Comparison of ENCODE assay signal across 28 cellular contexts in genomic region chr20:53853451-53853713, GRCh38.
"Had no signal": no experiment of that assay in that cellular context is flagged by ENCODE, and none has a peak within 500 bp of the region (broad histone marks: within the 10 kb centered on the region; RNA-seq: fewer than 3 reads in every experiment).

No MANE protein-coding gene starts in this region.

- H3K4me1 ChIP-seq: ascending aorta had no signal

- H3K27ac Mint-ChIP-seq: activated CD4-positive, alpha-beta memory T cell treated with anti-CD3 and anti-CD28 coated beads for 36 hours; activated naive CD4-positive, alpha-beta T cell treated with anti-CD3 and anti-CD28 coated beads, Interleukin-2, amount 50 U/mL, for 72 hours; activated naive CD8-positive, alpha-beta T cell treated with anti-CD3 and anti-CD28 coated beads, Interleukin-2, amount 50 U/mL, for 24 hours had no signal

- H3K36me3 ChIP-seq: ascending aorta, MG63 had no signal

- H3K27me3 ChIP-seq: ascending aorta, body of pancreas, MG63 had no signal

- H3K9me3 Mint-ChIP-seq: activated CD4-positive, alpha-beta memory T cell treated with anti-CD3 and anti-CD28 coated beads for 36 hours; activated CD4-positive, alpha-beta T cell treated with anti-CD3 and anti-CD28 coated beads, Interleukin-2, amount 10 ng/mL, durations not matched to agents 7 days and 5 days; activated naive CD4-positive, alpha-beta T cell treated with anti-CD3 and anti-CD28 coated beads, Interleukin-2, amount 50 U/mL, for 72 hours; activated naive CD8-positive, alpha-beta T cell treated with anti-CD3 and anti-CD28 coated beads, Interleukin-2, amount 50 U/mL, for 24 hours; T-cell had no signal

- H3K27me3 Mint-ChIP-seq: activated CD4-positive, alpha-beta memory T cell treated with anti-CD3 and anti-CD28 coated beads for 36 hours; activated CD4-positive, alpha-beta T cell treated with anti-CD3 and anti-CD28 coated beads, Interleukin-2, amount 10 ng/mL, durations not matched to agents 7 days and 5 days; activated naive CD8-positive, alpha-beta T cell treated with anti-CD3 and anti-CD28 coated beads, Interleukin-2, amount 50 U/mL, for 24 hours; T-cell had no signal

- DNase-seq: activated CD4-positive, alpha-beta memory T cell treated with anti-CD3 and anti-CD28 coated beads for 36 hours; activated CD4-positive, alpha-beta T cell treated with anti-CD3 and anti-CD28 coated beads, Interleukin-2, amount 10 ng/mL, durations not matched to agents 7 days and 5 days; activated CD4-positive, CD25-positive, alpha-beta regulatory T cell; activated CD8-positive, alpha-beta memory T cell treated with anti-CD3 and anti-CD28 coated beads for 24 hours; activated naive CD8-positive, alpha-beta T cell treated with anti-CD3 and anti-CD28 coated beads, Interleukin-2, amount 50 U/mL, for 24 hours; activated T-cell treated with anti-CD3 and anti-CD28 coated beads, Interleukin-2, amount 50 U/mL, for 48 hours; amniotic stem cell; body of pancreas; central memory CD4-positive, alpha-beta T cell; MG63; MV-4-11; NCI-H1092 treated with DMSO at 0.1 percent for 48 hours; NCI-H1417 treated with DMSO at 0.1 percent for 48 hours; NCI-H1694 treated with DMSO at 0.1 percent for 48 hours; NCI-H2029 treated with DMSO at 0.1 percent for 48 hours; NCI-H345; NCI-H510A; NCI-H526 treated with DMSO at 0.1 percent for 48 hours; NCI-H82; NK-92 treated with Interleukin-12 subunit alpha and Interleukin-12 subunit beta, amount 100 ng/mL, for 24 hours; PC-3; SIG-M5; T-cell; T-helper 2 cell; T1000 had no signal

- H3K27ac ChIP-seq: ascending aorta, body of pancreas, SK-N-MC had no signal

- ATAC-seq: activated naive CD4-positive, alpha-beta T cell treated with anti-CD3 and anti-CD28 coated beads, Interleukin-2, amount 50 U/mL, for 72 hours; activated naive CD8-positive, alpha-beta T cell treated with anti-CD3 and anti-CD28 coated beads, Interleukin-2, amount 50 U/mL, for 24 hours; body of pancreas; PC-3; T-cell had no signal

- H3K4me3 ChIP-seq: ascending aorta, body of pancreas, MG63, SK-N-MC had no signal

- H3K36me3 Mint-ChIP-seq: activated CD4-positive, alpha-beta memory T cell treated with anti-CD3 and anti-CD28 coated beads for 36 hours; activated naive CD4-positive, alpha-beta T cell treated with anti-CD3 and anti-CD28 coated beads, Interleukin-2, amount 50 U/mL, for 72 hours had no signal

- H3K9me3 ChIP-seq: ascending aorta, body of pancreas, MG63 had no signal

- H3K4me3 Mint-ChIP-seq: activated CD4-positive, alpha-beta memory T cell treated with anti-CD3 and anti-CD28 coated beads for 36 hours; activated CD4-positive, alpha-beta T cell treated with anti-CD3 and anti-CD28 coated beads, Interleukin-2, amount 10 ng/mL, durations not matched to agents 7 days and 5 days; activated naive CD8-positive, alpha-beta T cell treated with anti-CD3 and anti-CD28 coated beads, Interleukin-2, amount 50 U/mL, for 24 hours; T-cell had no signal
